Comparison of ENCODE assay signal across 8 cellular contexts in the genomic region with DNA sequence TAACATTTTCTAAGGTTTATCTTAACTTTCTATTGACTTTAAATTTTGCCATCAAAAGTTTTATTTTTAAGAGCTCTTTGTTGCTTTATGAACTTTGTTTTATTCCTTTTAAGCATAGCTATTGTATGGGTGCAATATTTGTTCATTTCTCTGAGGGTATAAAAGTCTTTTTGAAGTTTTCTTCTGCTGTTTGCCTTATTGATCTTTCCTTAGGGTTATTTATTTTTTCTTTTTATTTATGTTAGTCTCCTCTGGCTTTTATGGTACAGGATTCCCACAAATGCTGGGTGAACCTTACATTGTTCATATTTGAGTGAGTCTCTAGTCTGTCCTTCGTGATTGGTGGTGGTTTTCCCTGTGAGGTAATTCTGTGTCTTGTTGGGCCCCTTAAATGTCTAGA.
"Had no signal": no experiment of that assay in that cellular context is flagged by ENCODE, and none has a peak within 500 bp of the region (broad histone marks: within the 10 kb centered on the region; RNA-seq: fewer than 3 reads in every experiment).

No MANE protein-coding gene starts in this region.

- H3K4me1 ChIP-seq: HAP-1 had no signal

- H3K36me3 Mint-ChIP-seq: IgD-negative memory B cell had no signal

- H3K4me3 ChIP-seq: GM23248, HAP-1 had no signal

- H3K4me3 Mint-ChIP-seq: HFFc6, IgD-negative memory B cell had no signal

- H3K27me3 Mint-ChIP-seq: IgD-negative memory B cell had no signal

- H3K9me3 ChIP-seq: HAP-1 had no signal

- ATAC-seq: HCT116 had no signal

- H3K27ac Mint-ChIP-seq: IgD-negative memory B cell had no signal

- H3K36me3 ChIP-seq: HAP-1 had no signal

- H3K4me1 Mint-ChIP-seq: IgD-negative memory B cell had no signal

- H3K9me3 Mint-ChIP-seq: HFFc6, IgD-negative memory B cell had no signal

- DNase-seq: GM23248, GOT3, H7, HFFc6, KBM-7 had no signal
